ENCODE assay signal across 9 cellular contexts in the genomic region with DNA sequence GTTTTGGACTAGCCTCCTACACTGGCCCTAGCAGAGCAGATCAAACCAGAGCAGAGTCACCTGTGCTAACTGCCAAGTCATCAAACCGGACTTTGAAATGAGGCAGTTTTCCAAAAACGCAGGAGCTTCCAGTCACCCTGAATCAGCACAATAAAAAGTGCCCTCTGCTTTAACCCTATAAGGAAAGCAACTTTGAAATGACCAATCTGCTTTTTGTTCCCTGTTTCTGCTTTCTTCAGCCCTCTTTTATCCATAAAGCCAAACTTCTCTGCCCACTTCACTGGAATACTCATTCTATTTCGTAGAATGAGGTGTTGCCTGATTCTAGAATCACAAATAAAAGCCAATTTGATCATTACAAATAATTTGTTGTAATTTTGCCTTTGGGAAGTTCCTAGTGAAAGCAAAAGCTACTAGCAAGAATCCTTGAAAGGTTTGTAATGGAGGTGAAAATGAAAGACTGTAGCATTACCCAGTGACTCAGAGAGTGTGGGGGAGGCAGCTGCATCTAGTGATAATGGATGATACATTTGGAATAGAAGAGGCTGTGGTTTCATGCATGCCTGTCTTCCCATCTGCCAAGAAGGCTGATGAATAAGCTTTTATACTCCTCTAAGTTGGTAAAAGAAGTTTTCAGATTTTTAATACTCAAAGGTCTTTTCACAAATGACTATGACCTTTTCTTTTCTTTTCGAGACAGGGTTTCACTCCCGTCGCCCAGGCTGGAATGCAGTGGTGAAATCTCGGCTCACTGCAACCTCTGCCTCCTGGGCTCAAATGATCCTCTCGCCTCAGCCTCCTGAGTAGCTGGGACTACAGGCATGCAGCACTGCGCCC. TPM values are rescaled to one million over a fixed set of nuclear protein-coding genes. Genes with fewer than 3 reads are reported as not detected.
DNase-seq lines count a peak whose midpoint lies in the region; ATAC-seq, FAIRE-seq and TF ChIP-seq lines count a peak whose summit lies in the region.
"Had no signal": no experiment of that assay in that cellular context is flagged by ENCODE, and none has a peak within 500 bp of the region (broad histone marks: within the 10 kb centered on the region; RNA-seq: fewer than 3 reads in every experiment).

No MANE protein-coding gene starts in this region.

- H3K4me3 ChIP-seq in KMS-11 (IDR thresholded peaks at IDR 0.05; ENCODE audit: insufficient read depth, low read depth, low read length), result no peak overlapping the region
- no peak overlapping the region for H3K4me3 ChIP-seq in bronchial epithelial cell (ENCODE audit: low read depth, low read length)
- no peak overlapping the region for H3K4me3 ChIP-seq in tibial nerve

- no peaks in the 10 kb centered on the region for H4K20me1 ChIP-seq in KMS-11 (ENCODE audit: insufficient read depth)

- H3K9me3 ChIP-seq in tibial nerve, result no peaks in the 10 kb centered on the region

- DNase-seq in ACHN (peak; percentile 94), bronchial epithelial cell (ENCODE audit: low read depth) (peak; percentile 90), lung microvascular endothelial cell (ENCODE audit: low read depth in 2 of 2) (peak; percentile 64 to 82), tibial nerve (ENCODE audit: low spot score in 2 of 2) (peak in 1 of 2 donors; percentile 50), NCI-H82 (lab: John Stamatoyannopoulos, UW) (no peak)
- no peak for DNase-seq in naive thymus-derived CD8-positive, alpha-beta T cell

- ATAC-seq in GM18870 (IDR thresholded peaks at IDR 0.05; ENCODE audit: unreplicated experiment), result no peak
- no peak for ATAC-seq in naive thymus-derived CD8-positive, alpha-beta T cell

- in situ Hi-C loops in ACHN (cut with HindIII; ENCODE audit: low pct_ligation_motif_present, low pct_unique_long_range_greater_than_20kb, low sequenced_read_pairs), result no loop called here

- FAIRE-seq in bronchial epithelial cell (lab: Jason Lieb, UNC), result peak; percentile 7

- no peaks in the 10 kb centered on the region for H3K27me3 ChIP-seq in KMS-11 (ENCODE audit: insufficient read depth, low read depth)
- H3K27me3 ChIP-seq in bronchial epithelial cell (ENCODE audit: control insufficient read depth, insufficient read depth, low read length), result no peaks in the 10 kb centered on the region
- no peaks in the 10 kb centered on the region for H3K27me3 ChIP-seq in tibial nerve

- peaks cover 0 to 2% (median 0%) of the 10 kb centered on the region in 5 donors for H3K27me3 Mint-ChIP-seq in naive thymus-derived CD8-positive, alpha-beta T cell

- H3K4me3 Mint-ChIP-seq in naive thymus-derived CD8-positive, alpha-beta T cell, result no peak overlapping the region
- H3K4me3 Mint-ChIP-seq: dendritic cell treated with granulocyte-macrophage colony-stimulating factor and Interleukin-4, amounts not matched to agents 40 ng/mL and 50 ng/mL, for 4 days had no signal

- peaks cover 0 to 5% (median under 1%) of the 10 kb centered on the region in 4 donors for H3K4me1 Mint-ChIP-seq in naive thymus-derived CD8-positive, alpha-beta T cell

- H3K9me3 Mint-ChIP-seq in naive thymus-derived CD8-positive, alpha-beta T cell, result no peaks in the 10 kb centered on the region
- H3K9me3 Mint-ChIP-seq: dendritic cell treated with granulocyte-macrophage colony-stimulating factor and Interleukin-4, amounts not matched to agents 40 ng/mL and 50 ng/mL, for 4 days had no signal

- H3K36me3 ChIP-seq in KMS-11 (ENCODE audit: insufficient read depth), result no peaks in the 10 kb centered on the region
- H3K36me3 ChIP-seq in bronchial epithelial cell (ENCODE audit: control insufficient read depth, insufficient read depth, low read length), result no peaks in the 10 kb centered on the region
- H3K36me3 ChIP-seq in tibial nerve, result no peaks in the 10 kb centered on the region

- POLR2A ChIA-PET in naive thymus-derived CD8-positive, alpha-beta T cell (lab: Charles Lee), result no interaction called here

- TF ChIP-seq EP300 in tibial nerve (IDR thresholded peaks at IDR 0.05), result peak in 1 of 2 donors; percentile 18

- peak overlapping the region; percentile 31; the same call in 1 of the 2 replicates for H3K4me2 ChIP-seq in KMS-11

- H3K9ac ChIP-seq in KMS-11, result no peak overlapping the region

- H3K27ac ChIP-seq in KMS-11, result no peak overlapping the region; the same call in 1 of the 2 replicates
- peak overlapping the region; percentile 40 to 83 (median 58) for H3K27ac ChIP-seq in tibial nerve

- TF ChIP-seq CTCF in KMS-11 (conservative IDR thresholded peaks at IDR 0.05; ENCODE audit: low read depth, low read length) (no peak), bronchial epithelial cell (IDR thresholded peaks at IDR 0.05; ENCODE audit: insufficient read depth, low read length, severe bottlenecking) (no peak), tibial nerve (IDR thresholded peaks at IDR 0.05) (no peak)

- 31 to 32% methylated on average over 9 of the region's 9 CpGs for WGBS in tibial nerve, 2 donors

- H3K4me1 ChIP-seq in KMS-11 (ENCODE audit: low read depth, poor library complexity, severe bottlenecking) (peaks cover 13% of the 10 kb centered on the region), tibial nerve (peaks cover 0 to 35% (median 18%) of the 10 kb centered on the region in 4 donors)

- no peaks in the 10 kb centered on the region for H3K36me3 Mint-ChIP-seq in naive thymus-derived CD8-positive, alpha-beta T cell

- H3K79me2 ChIP-seq in KMS-11 (ENCODE audit: insufficient read depth, low read depth), result no peaks in the 10 kb centered on the region

- no peak overlapping the region for H3K27ac Mint-ChIP-seq in naive thymus-derived CD8-positive, alpha-beta T cell
- H3K27ac Mint-ChIP-seq: dendritic cell treated with granulocyte-macrophage colony-stimulating factor and Interleukin-4, amounts not matched to agents 40 ng/mL and 50 ng/mL, for 4 days had no signal

- H2AFZ ChIP-seq in KMS-11 (ENCODE audit: low read depth), result peak overlapping the region; percentile 12; the same call in 1 of the 2 replicates

- no peak for TF ChIP-seq POLR2A in tibial nerve (IDR thresholded peaks at IDR 0.05)

RNA-seq across cellular contexts. Expression of gene SPAAR, which starts 14.9 kb away (rescaled TPM):
- total RNA-seq in bronchial epithelial cell, result not detected in 2 replicates
- total RNA-seq in lung microvascular endothelial cell, result 1.8 and 3.5 TPM in 2 replicates
- 10 to 100 TPM in 1 of 4 donors, 1 to 10 TPM in 3; 5.1 to 12.2 (median 7.7) TPM for total RNA-seq in tibial nerve
- not detected for total RNA-seq in naive thymus-derived CD8-positive, alpha-beta T cell
- polyA plus RNA-seq in naive thymus-derived CD8-positive, alpha-beta T cell, result not detected

RNA-seq across cellular contexts. Expression of gene HRCT1, which starts 18.1 kb away (rescaled TPM):
- total RNA-seq in bronchial epithelial cell (0.26 TPM in 1 of 2 replicates, not detected in the other), lung microvascular endothelial cell (1.8 and 4.1 TPM in 2 replicates), tibial nerve (10 to 100 TPM in 3 of 4 donors, 1 to 10 TPM in 1; 7.2 to 15.5 (median 12.0) TPM)
- total RNA-seq in naive thymus-derived CD8-positive, alpha-beta T cell, result not detected
- not detected for polyA plus RNA-seq in naive thymus-derived CD8-positive, alpha-beta T cell

RNA-seq across cellular contexts. Expression of gene OR2S2, which starts 33.8 kb away (rescaled TPM):
- total RNA-seq in bronchial epithelial cell (not detected in 2 replicates), lung microvascular endothelial cell (not detected in 2 replicates), tibial nerve (not detected)
- not detected for total RNA-seq in naive thymus-derived CD8-positive, alpha-beta T cell
- polyA plus RNA-seq in naive thymus-derived CD8-positive, alpha-beta T cell, result not detected

RNA-seq across cellular contexts. Expression of gene OR13J1, which starts 53.9 kb away (rescaled TPM):
- total RNA-seq in bronchial epithelial cell, result not detected in 2 replicates
- not detected in 2 replicates for total RNA-seq in lung microvascular endothelial cell
- not detected for total RNA-seq in tibial nerve
- not detected for total RNA-seq in naive thymus-derived CD8-positive, alpha-beta T cell
- polyA plus RNA-seq in naive thymus-derived CD8-positive, alpha-beta T cell, result not detected

Comparison
In these comparisons a context has a peak if more than half of its experiments do, and no peak if none do; other contexts are left out.
1. DNase-seq: peak in ACHN (single experiment), bronchial epithelial cell (single experiment) and lung microvascular endothelial cell (2 of 2); none in naive thymus-derived CD8-positive, alpha-beta T cell (0 of 10) and NCI-H82 (single experiment).